25 cellular contexts compared by ENCODE assay signal in genomic region chr17:58557981-58558380, GRCh38.
"Had no signal": no experiment of that assay in that cellular context is flagged by ENCODE, and none has a peak within 500 bp of the region (broad histone marks: within the 10 kb centered on the region; RNA-seq: fewer than 3 reads in every experiment).

No MANE protein-coding gene starts in this region.

- H3K36me3 ChIP-seq: colonic mucosa, lower lobe of right lung, pancreas, right lobe of liver, spleen, stomach, thyroid gland had no signal

- H3K36me3 Mint-ChIP-seq: memory B cell, naive B cell, type B pancreatic cell had no signal

- H3K4me3 ChIP-seq: colonic mucosa, lower lobe of right lung, pancreas, right lobe of liver, spleen, stomach, thyroid gland had no signal

- H3K4me1 Mint-ChIP-seq: endodermal cell had no signal

- DNase-seq: cerebellar nuclear complex; colonic mucosa; dermis blood vessel endothelial cell; effector CD4-positive, alpha-beta T cell; endodermal cell; erythroblast; foreskin keratinocyte; hippocampal formation; lower lobe of right lung; midbrain; naive B cell; occipital lobe; pancreas; right lobe of liver; spleen; stimulated activated CD4-positive, alpha-beta T cell treated with anti-CD3 and anti-CD28 coated beads, Interleukin-15, amount 100 ng/mL, for 24 hours; stimulated activated CD4-positive, alpha-beta T cell treated with anti-CD3 and anti-CD28 coated beads, Interleukin-1b, Interleukin-23, amount 100 ng/mL, for 48 hours; stimulated activated CD4-positive, alpha-beta T cell treated with anti-CD3 and anti-CD28 coated beads, Interleukin-4, amount 100 ng/mL, for 24 hours; stimulated activated naive CD4-positive, alpha-beta T cell; stomach; thyroid gland had no signal

- H3K4me3 Mint-ChIP-seq: endodermal cell, memory B cell, nephron, type B pancreatic cell had no signal

- H3K9me3 ChIP-seq: colonic mucosa, lower lobe of right lung, pancreas, right lobe of liver, spleen, stomach, thyroid gland had no signal

- ATAC-seq: foreskin keratinocyte, lower lobe of right lung, pancreas had no signal

- H3K27ac ChIP-seq: colonic mucosa, foreskin keratinocyte, lower lobe of right lung, pancreas, right lobe of liver, spleen, stomach, thyroid gland had no signal

- H3K27me3 ChIP-seq: colonic mucosa, pancreas, right lobe of liver, spleen, stomach, thyroid gland had no signal

- H3K4me1 ChIP-seq: colonic mucosa, lower lobe of right lung, pancreas, stomach, thyroid gland had no signal

- H3K9me3 Mint-ChIP-seq: endodermal cell, memory B cell, naive B cell, nephron, type B pancreatic cell had no signal

- H3K27ac Mint-ChIP-seq: endodermal cell, progenitor cell of endocrine pancreas, type B pancreatic cell had no signal
